ENCODE assay signal across 17 cellular contexts in the genomic region with DNA sequence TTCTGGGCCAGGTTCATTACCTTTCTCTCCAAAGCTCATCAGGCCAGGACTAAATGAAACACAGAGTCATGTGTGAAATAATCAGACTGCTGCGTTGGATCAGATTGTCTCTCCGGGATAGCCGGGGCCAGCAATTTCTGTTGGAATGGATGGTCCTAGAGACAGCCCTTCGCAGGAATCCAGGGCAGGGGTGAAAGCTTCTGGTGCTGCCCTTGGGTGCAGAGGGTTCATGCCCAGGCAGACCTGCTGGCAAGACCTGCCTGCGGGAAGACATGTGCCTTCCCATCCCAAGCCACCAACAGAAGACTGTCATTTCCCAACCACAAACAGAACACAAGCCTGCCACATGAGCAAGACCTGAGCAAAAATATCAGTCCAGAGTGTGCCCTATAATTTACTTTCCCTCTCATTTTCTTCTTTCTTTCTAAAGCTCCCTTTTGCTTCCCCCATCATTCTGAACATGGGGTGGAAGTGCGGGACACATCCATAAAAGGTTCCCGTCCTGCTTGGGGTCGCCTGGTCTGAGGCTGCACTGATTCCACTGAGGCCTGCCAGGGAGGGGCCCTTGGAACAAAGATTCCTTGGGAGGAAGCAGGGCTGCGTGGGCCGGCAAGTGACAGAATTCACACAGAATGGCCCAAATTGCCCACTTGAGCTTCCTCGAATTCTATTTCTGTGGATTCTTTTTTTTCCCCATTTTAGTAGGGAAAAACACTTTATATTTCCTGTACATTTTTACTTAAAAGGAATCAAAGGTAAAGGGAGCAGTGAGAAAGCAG. TPM values are rescaled to one million over a fixed set of nuclear protein-coding genes. Genes with fewer than 3 reads are reported as not detected.
DNase-seq lines count a peak whose midpoint lies in the region; ATAC-seq and TF ChIP-seq lines count a peak whose summit lies in the region.
"Had no signal": no experiment of that assay in that cellular context is flagged by ENCODE, and none has a peak within 500 bp of the region (broad histone marks: within the 10 kb centered on the region; RNA-seq: fewer than 3 reads in every experiment).

No MANE protein-coding gene starts in this region.

- H3K9me3 ChIP-seq in right lobe of liver, result no peaks in the 10 kb centered on the region

- H3K27ac ChIP-seq in right lobe of liver, result peak overlapping the region in 2 of 3 donors; percentile 8 to 48
- H3K27ac ChIP-seq: BLaER1, GM23248, HL-60 had no signal

- H3K27me3 Mint-ChIP-seq in natural killer cell treated with Interleukin-12 subunit alpha and Interleukin-12 subunit beta and Interleukin-15 and Interleukin-18, amount 100 ng/mL, for 72 hours, result peaks cover 14 to 21% of the 10 kb centered on the region in 2 donors
- peaks cover 11 to 24% of the 10 kb centered on the region in 2 donors for H3K27me3 Mint-ChIP-seq in natural killer cell (ENCODE audit: low read depth in 2 of 2)
- H3K27me3 Mint-ChIP-seq in activated naive CD4-positive, alpha-beta T cell treated with anti-CD3 and anti-CD28 coated beads, Interleukin-2, amount 10 ng/mL, durations not matched to agents 7 days and 5 days, result peaks cover 42% of the 10 kb centered on the region

- no peaks in the 10 kb centered on the region for H3K4me1 Mint-ChIP-seq in natural killer cell treated with Interleukin-12 subunit alpha and Interleukin-12 subunit beta and Interleukin-15 and Interleukin-18, amount 100 ng/mL, for 72 hours (ENCODE audit: low read depth in 2 of 2)
- no peaks in the 10 kb centered on the region for H3K4me1 Mint-ChIP-seq in natural killer cell
- H3K4me1 Mint-ChIP-seq in activated naive CD4-positive, alpha-beta T cell treated with anti-CD3 and anti-CD28 coated beads, Interleukin-2, amount 10 ng/mL, durations not matched to agents 7 days and 5 days, result peaks cover 2% of the 10 kb centered on the region
- H3K4me1 Mint-ChIP-seq: CD14-positive monocyte; CD4-positive, alpha-beta memory T cell had no signal

- WGBS in right lobe of liver (ENCODE audit: insufficient coverage, low coverage, low lambda C conversion rate, missing lambda C conversion rate), result 57% methylated on average over 7 of the region's 11 CpGs

- no peak for ATAC-seq in natural killer cell treated with Interleukin-12 subunit alpha and Interleukin-12 subunit beta and Interleukin-15 and Interleukin-18, amount 100 ng/mL, for 72 hours
- ATAC-seq in natural killer cell, result no peak
- peak; percentile 51 to 75 (median 68) for ATAC-seq in right lobe of liver
- ATAC-seq in GM21529 (IDR thresholded peaks at IDR 0.05; ENCODE audit: unreplicated experiment), result no peak

- H3K4me1 ChIP-seq in right lobe of liver, result peaks cover 0 to 42% (median 11%) of the 10 kb centered on the region in 4 donors
- H3K4me1 ChIP-seq: BLaER1 had no signal

- no peak overlapping the region for H3K4me3 ChIP-seq in right lobe of liver
- H3K4me3 ChIP-seq: BLaER1, GM23248 had no signal

- no peaks in the 10 kb centered on the region for H3K36me3 Mint-ChIP-seq in natural killer cell treated with Interleukin-12 subunit alpha and Interleukin-12 subunit beta and Interleukin-15 and Interleukin-18, amount 100 ng/mL, for 72 hours
- no peaks in the 10 kb centered on the region for H3K36me3 Mint-ChIP-seq in natural killer cell
- H3K36me3 Mint-ChIP-seq in activated naive CD4-positive, alpha-beta T cell treated with anti-CD3 and anti-CD28 coated beads, Interleukin-2, amount 10 ng/mL, durations not matched to agents 7 days and 5 days, result no peaks in the 10 kb centered on the region
- H3K36me3 Mint-ChIP-seq: CD14-positive monocyte; CD4-positive, alpha-beta memory T cell had no signal

- H3K27me3 ChIP-seq in right lobe of liver, result no peaks in the 10 kb centered on the region
- H3K27me3 ChIP-seq: BLaER1 had no signal

- H3K9me3 Mint-ChIP-seq in natural killer cell treated with Interleukin-12 subunit alpha and Interleukin-12 subunit beta and Interleukin-15 and Interleukin-18, amount 100 ng/mL, for 72 hours, result peaks cover 2% of the 10 kb centered on the region
- peaks cover 0 to 2% of the 10 kb centered on the region in 2 donors for H3K9me3 Mint-ChIP-seq in natural killer cell
- H3K9me3 Mint-ChIP-seq in activated naive CD4-positive, alpha-beta T cell treated with anti-CD3 and anti-CD28 coated beads, Interleukin-2, amount 10 ng/mL, durations not matched to agents 7 days and 5 days, result peaks cover 4% of the 10 kb centered on the region

- CTCF ChIA-PET in activated naive CD4-positive, alpha-beta T cell treated with anti-CD3 and anti-CD28 coated beads, Interleukin-2, amount 10 ng/mL, durations not matched to agents 7 days and 5 days (lab: Charles Lee), result no interaction called here

- TF ChIP-seq CTCF in natural killer cell (IDR thresholded peaks at IDR 0.05), result no peak
- no peak for TF ChIP-seq CTCF in right lobe of liver (IDR thresholded peaks at IDR 0.05)

- TF ChIP-seq POLR2A in right lobe of liver (IDR thresholded peaks at IDR 0.05), result no peak

- intact Hi-C loops in natural killer cell (cut with micrococcal nuclease), result no loop called here
- intact Hi-C loops in right lobe of liver (cut with DNase I), result no loop called here

- H3K27ac Mint-ChIP-seq in natural killer cell treated with Interleukin-12 subunit alpha and Interleukin-12 subunit beta and Interleukin-15 and Interleukin-18, amount 100 ng/mL, for 72 hours, result no peak overlapping the region
- H3K27ac Mint-ChIP-seq in natural killer cell, result no peak overlapping the region
- no peak overlapping the region for H3K27ac Mint-ChIP-seq in activated naive CD4-positive, alpha-beta T cell treated with anti-CD3 and anti-CD28 coated beads, Interleukin-2, amount 10 ng/mL, durations not matched to agents 7 days and 5 days
- H3K27ac Mint-ChIP-seq: CD14-positive monocyte had no signal

- H3K36me3 ChIP-seq in right lobe of liver, result no peaks in the 10 kb centered on the region
- H3K36me3 ChIP-seq: BLaER1 had no signal

- no peak overlapping the region for H3K4me3 Mint-ChIP-seq in natural killer cell treated with Interleukin-12 subunit alpha and Interleukin-12 subunit beta and Interleukin-15 and Interleukin-18, amount 100 ng/mL, for 72 hours
- no peak overlapping the region for H3K4me3 Mint-ChIP-seq in natural killer cell
- no peak overlapping the region for H3K4me3 Mint-ChIP-seq in activated naive CD4-positive, alpha-beta T cell treated with anti-CD3 and anti-CD28 coated beads, Interleukin-2, amount 10 ng/mL, durations not matched to agents 7 days and 5 days
- H3K4me3 Mint-ChIP-seq: CD4-positive, alpha-beta memory T cell had no signal

- DNase-seq in natural killer cell treated with Interleukin-12 subunit alpha and Interleukin-12 subunit beta and Interleukin-15 and Interleukin-18, amount 100 ng/mL, for 72 hours (ENCODE audit: low spot score), result peak; percentile 56
- no peak for DNase-seq in natural killer cell
- DNase-seq in epidermal melanocyte (ENCODE audit: insufficient read length, low spot score), result peak; percentile 4
- peak; percentile 40 to 80 (median 77) for DNase-seq in right lobe of liver
- DNase-seq in NCI-H1092 (lab: John Stamatoyannopoulos, UW), result no peak
- DNase-seq in activated naive CD4-positive, alpha-beta T cell treated with anti-CD3 and anti-CD28 coated beads, Interleukin-2, amount 10 ng/mL, durations not matched to agents 7 days and 5 days, result no peak
- DNase-seq: 8988T; Calu3; CD4-positive, alpha-beta memory T cell; GF-D8; GM23248 had no signal

RNA-seq across cellular contexts. Expression of gene UBE2QL1, which starts 57.3 kb away (rescaled TPM):
- not detected for total RNA-seq in natural killer cell treated with Interleukin-12 subunit alpha and Interleukin-12 subunit beta and Interleukin-15 and Interleukin-18, amount 100 ng/mL, for 72 hours
- total RNA-seq in natural killer cell, result not detected
- total RNA-seq in right lobe of liver, result under 1 TPM; 0.20 to 0.74 (median 0.54) TPM
- total RNA-seq: Calu3; CD4-positive, alpha-beta memory T cell; GM23248; HT1080; IMR-90 had no signal

Comparison
In these comparisons a context has a peak if more than half of its experiments do, and no peak if none do; other contexts are left out.
1. DNase-seq: peak in natural killer cell treated with Interleukin-12 subunit alpha and Interleukin-12 subunit beta and Interleukin-15 and Interleukin-18, amount 100 ng/mL, for 72 hours (single experiment), epidermal melanocyte (single experiment) and right lobe of liver (3 of 3); none in natural killer cell (single experiment), NCI-H1092 (single experiment) and activated naive CD4-positive, alpha-beta T cell treated with anti-CD3 and anti-CD28 coated beads, Interleukin-2, amount 10 ng/mL, durations not matched to agents 7 days and 5 days (single experiment).
2. ATAC-seq: peak in right lobe of liver (4 of 4); none in natural killer cell treated with Interleukin-12 subunit alpha and Interleukin-12 subunit beta and Interleukin-15 and Interleukin-18, amount 100 ng/mL, for 72 hours (0 of 2), natural killer cell (0 of 3) and GM21529 (single experiment).